16 cellular contexts compared by ENCODE assay signal in the genomic region with DNA sequence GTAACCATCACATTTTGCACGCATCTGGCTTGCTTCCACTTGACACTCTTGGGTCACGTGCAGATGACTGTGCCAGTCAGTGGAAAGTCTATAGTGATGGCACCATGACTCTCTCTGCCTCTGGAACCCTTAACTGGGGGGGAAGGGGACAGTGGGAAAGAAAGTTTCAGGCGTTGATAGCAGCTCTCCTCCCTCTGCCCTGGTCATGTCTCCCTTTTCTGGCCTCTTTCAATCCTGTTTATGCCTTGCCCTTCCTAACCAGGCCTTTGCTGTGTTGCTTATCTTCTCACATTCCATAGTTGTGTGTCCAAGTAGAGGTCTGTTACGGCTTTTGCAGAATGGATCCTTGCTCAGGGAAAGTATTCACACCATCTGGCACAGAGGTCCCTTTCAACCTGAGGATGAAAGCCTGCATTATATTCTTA.
DNase-seq lines count a peak whose midpoint lies in the region; ATAC-seq and TF ChIP-seq lines count a peak whose summit lies in the region.
"Had no signal": no experiment of that assay in that cellular context is flagged by ENCODE, and none has a peak within 500 bp of the region (broad histone marks: within the 10 kb centered on the region; RNA-seq: fewer than 3 reads in every experiment).

No MANE protein-coding gene starts in this region.

- intact Hi-C loops in right cardiac atrium (cut with DNase I) = no loop called here
- intact Hi-C loops in activated CD4-positive, alpha-beta memory T cell treated with anti-CD3 and anti-CD28 coated beads for 36 hours (cut with micrococcal nuclease) = no loop called here

- in situ Hi-C loops in KBM-7 (cut with MboI; ENCODE audit: low pct_unique_long_range_greater_than_20kb, low sequenced_read_pairs) = no loop called here

- DNase-seq in activated T-cell treated with anti-CD3 and anti-CD28 coated beads, Interleukin-2, amount 50 U/mL, for 24 hours = no peak
- no peak for DNase-seq in activated T-cell treated with anti-CD3 and anti-CD28 coated beads, Interleukin-2, amount 50 U/mL, for 4 hours
- DNase-seq in cardiac fibroblast (ENCODE audit: low read depth in 2 of 2) = peak; percentile 14 to 78
- DNase-seq in right cardiac atrium = no peak
- no peak for DNase-seq in central memory CD4-positive, alpha-beta T cell
- no peak for DNase-seq in activated CD4-positive, alpha-beta memory T cell treated with anti-CD3 and anti-CD28 coated beads for 36 hours
- no peak for DNase-seq in KBM-7
- DNase-seq: activated CD4-positive, CD25-positive, alpha-beta regulatory T cell treated with anti-CD3 and anti-CD28 coated beads, Interleukin-2, amount 50 U/mL, for 72 hours; activated naive CD8-positive, alpha-beta T cell treated with anti-CD3 and anti-CD28 coated beads, Interleukin-2, amount 10 ng/mL, durations not matched to agents 7 days and 5 days; cortex of kidney; erythroblast; GF-D8; NCI-H1694 treated with DMSO at 0.1 percent for 48 hours; PC-3 had no signal

- 44% methylated on average over 4 of the region's 4 CpGs for WGBS in right cardiac atrium

- H3K4me1 ChIP-seq in right cardiac atrium (ENCODE audit: control insufficient read depth, insufficient read depth, low read length) = peaks cover 7% of the 10 kb centered on the region
- H3K4me1 ChIP-seq: A549 had no signal

- peak overlapping the region; percentile 53 for H3K27ac Mint-ChIP-seq in activated T-cell treated with anti-CD3 and anti-CD28 coated beads, Interleukin-2, amount 50 U/mL, for 24 hours
- peak overlapping the region; percentile 17 for H3K27ac Mint-ChIP-seq in stimulated activated memory B cell treated with anti-CD40 and anti-IgM and Interleukin-4, amounts not matched to agents 10 μg/mL and 1 μg/mL and 100 μg/mL, for 72 hours
- no peak overlapping the region for H3K27ac Mint-ChIP-seq in activated CD4-positive, alpha-beta memory T cell treated with anti-CD3 and anti-CD28 coated beads for 36 hours
- H3K27ac Mint-ChIP-seq: activated naive CD8-positive, alpha-beta T cell treated with anti-CD3 and anti-CD28 coated beads, Interleukin-2, amount 10 ng/mL, durations not matched to agents 7 days and 5 days had no signal

- POLR2A ChIA-PET in activated CD4-positive, alpha-beta memory T cell treated with anti-CD3 and anti-CD28 coated beads for 36 hours (lab: Charles Lee) = interaction anchor here (0.6 kb wide), 1 partner anchor 95 kb away, joined by 6 read pairs; no protein-coding TSS in a partner anchor

- no peak for TF ChIP-seq CTCF in cardiac fibroblast (IDR thresholded peaks at IDR 0.05; ENCODE audit: low read depth, low read length)

- H3K27me3 Mint-ChIP-seq in activated T-cell treated with anti-CD3 and anti-CD28 coated beads, Interleukin-2, amount 50 U/mL, for 24 hours = no peaks in the 10 kb centered on the region
- no peaks in the 10 kb centered on the region for H3K27me3 Mint-ChIP-seq in activated T-cell treated with anti-CD3 and anti-CD28 coated beads, Interleukin-2, amount 50 U/mL, for 4 hours (ENCODE audit: low read depth)
- no peaks in the 10 kb centered on the region for H3K27me3 Mint-ChIP-seq in stimulated activated memory B cell treated with anti-CD40 and anti-IgM and Interleukin-4, amounts not matched to agents 10 μg/mL and 1 μg/mL and 100 μg/mL, for 72 hours
- no peaks in the 10 kb centered on the region for H3K27me3 Mint-ChIP-seq in activated CD4-positive, alpha-beta memory T cell treated with anti-CD3 and anti-CD28 coated beads for 36 hours
- H3K27me3 Mint-ChIP-seq: activated naive CD8-positive, alpha-beta T cell treated with anti-CD3 and anti-CD28 coated beads, Interleukin-2, amount 10 ng/mL, durations not matched to agents 7 days and 5 days had no signal

- no peak overlapping the region for H3K4me3 ChIP-seq in cardiac fibroblast (replicated peaks in 1 of 2; ENCODE audit: low read depth in 2 of 2, low read length in 2 of 2)
- H3K4me3 ChIP-seq in right cardiac atrium (ENCODE audit: low read length) = no peak overlapping the region
- H3K4me3 ChIP-seq: A549 had no signal

- H3K4me1 Mint-ChIP-seq in activated T-cell treated with anti-CD3 and anti-CD28 coated beads, Interleukin-2, amount 50 U/mL, for 24 hours (ENCODE audit: low read depth) = no peaks in the 10 kb centered on the region
- no peaks in the 10 kb centered on the region for H3K4me1 Mint-ChIP-seq in activated T-cell treated with anti-CD3 and anti-CD28 coated beads, Interleukin-2, amount 50 U/mL, for 4 hours (ENCODE audit: low read depth)
- H3K4me1 Mint-ChIP-seq in stimulated activated memory B cell treated with anti-CD40 and anti-IgM and Interleukin-4, amounts not matched to agents 10 μg/mL and 1 μg/mL and 100 μg/mL, for 72 hours = no peaks in the 10 kb centered on the region
- no peaks in the 10 kb centered on the region for H3K4me1 Mint-ChIP-seq in activated CD4-positive, alpha-beta memory T cell treated with anti-CD3 and anti-CD28 coated beads for 36 hours (ENCODE audit: low read depth)

- H3K27ac ChIP-seq in right cardiac atrium (ENCODE audit: low read length) = peak overlapping the region; percentile 55
- H3K27ac ChIP-seq: A549 had no signal

- no peaks in the 10 kb centered on the region for H3K27me3 ChIP-seq in right cardiac atrium (ENCODE audit: control insufficient read depth, insufficient read depth)

- no peak for ATAC-seq in activated T-cell treated with anti-CD3 and anti-CD28 coated beads, Interleukin-2, amount 50 U/mL, for 4 hours
- ATAC-seq in right cardiac atrium = peak; percentile 52 to 53
- ATAC-seq in stimulated activated memory B cell treated with anti-CD40 and anti-IgM and Interleukin-4, amounts not matched to agents 10 μg/mL and 1 μg/mL and 100 μg/mL, for 72 hours = no peak
- ATAC-seq: PC-3 had no signal

- H3K36me3 Mint-ChIP-seq in activated T-cell treated with anti-CD3 and anti-CD28 coated beads, Interleukin-2, amount 50 U/mL, for 24 hours (ENCODE audit: low read depth) = peaks cover 91% of the 10 kb centered on the region
- H3K36me3 Mint-ChIP-seq in activated T-cell treated with anti-CD3 and anti-CD28 coated beads, Interleukin-2, amount 50 U/mL, for 4 hours (ENCODE audit: insufficient read depth) = peaks cover 47% of the 10 kb centered on the region
- H3K36me3 Mint-ChIP-seq in stimulated activated memory B cell treated with anti-CD40 and anti-IgM and Interleukin-4, amounts not matched to agents 10 μg/mL and 1 μg/mL and 100 μg/mL, for 72 hours = peaks cover 77% of the 10 kb centered on the region
- peaks cover 37% of the 10 kb centered on the region for H3K36me3 Mint-ChIP-seq in activated CD4-positive, alpha-beta memory T cell treated with anti-CD3 and anti-CD28 coated beads for 36 hours

- H3K4me3 Mint-ChIP-seq in activated T-cell treated with anti-CD3 and anti-CD28 coated beads, Interleukin-2, amount 50 U/mL, for 24 hours = no peak overlapping the region
- no peak overlapping the region for H3K4me3 Mint-ChIP-seq in activated T-cell treated with anti-CD3 and anti-CD28 coated beads, Interleukin-2, amount 50 U/mL, for 4 hours
- H3K4me3 Mint-ChIP-seq in stimulated activated memory B cell treated with anti-CD40 and anti-IgM and Interleukin-4, amounts not matched to agents 10 μg/mL and 1 μg/mL and 100 μg/mL, for 72 hours = no peak overlapping the region
- no peak overlapping the region for H3K4me3 Mint-ChIP-seq in activated CD4-positive, alpha-beta memory T cell treated with anti-CD3 and anti-CD28 coated beads for 36 hours
- H3K4me3 Mint-ChIP-seq: activated naive CD8-positive, alpha-beta T cell treated with anti-CD3 and anti-CD28 coated beads, Interleukin-2, amount 10 ng/mL, durations not matched to agents 7 days and 5 days had no signal

- H3K9me3 ChIP-seq in right cardiac atrium (ENCODE audit: control insufficient read depth, low read length) = no peaks in the 10 kb centered on the region
- H3K9me3 ChIP-seq: A549 had no signal

- H3K9me3 Mint-ChIP-seq in activated T-cell treated with anti-CD3 and anti-CD28 coated beads, Interleukin-2, amount 50 U/mL, for 24 hours = no peaks in the 10 kb centered on the region
- no peaks in the 10 kb centered on the region for H3K9me3 Mint-ChIP-seq in activated T-cell treated with anti-CD3 and anti-CD28 coated beads, Interleukin-2, amount 50 U/mL, for 4 hours
- no peaks in the 10 kb centered on the region for H3K9me3 Mint-ChIP-seq in stimulated activated memory B cell treated with anti-CD40 and anti-IgM and Interleukin-4, amounts not matched to agents 10 μg/mL and 1 μg/mL and 100 μg/mL, for 72 hours
- no peaks in the 10 kb centered on the region for H3K9me3 Mint-ChIP-seq in activated CD4-positive, alpha-beta memory T cell treated with anti-CD3 and anti-CD28 coated beads for 36 hours
- H3K9me3 Mint-ChIP-seq: activated naive CD8-positive, alpha-beta T cell treated with anti-CD3 and anti-CD28 coated beads, Interleukin-2, amount 10 ng/mL, durations not matched to agents 7 days and 5 days had no signal

- CTCF ChIA-PET in activated CD4-positive, alpha-beta memory T cell treated with anti-CD3 and anti-CD28 coated beads for 36 hours (lab: Charles Lee) = no interaction called here

Comparison
In these comparisons a context has a peak if more than half of its experiments do, and no peak if none do; other contexts are left out.
1. DNase-seq: peak in cardiac fibroblast (2 of 2); none in activated T-cell treated with anti-CD3 and anti-CD28 coated beads, Interleukin-2, amount 50 U/mL, for 24 hours (single experiment), activated T-cell treated with anti-CD3 and anti-CD28 coated beads, Interleukin-2, amount 50 U/mL, for 4 hours (single experiment), right cardiac atrium (0 of 3), central memory CD4-positive, alpha-beta T cell (single experiment), activated CD4-positive, alpha-beta memory T cell treated with anti-CD3 and anti-CD28 coated beads for 36 hours (single experiment) and KBM-7 (single experiment).
2. ATAC-seq: peak in right cardiac atrium (2 of 2); none in activated T-cell treated with anti-CD3 and anti-CD28 coated beads, Interleukin-2, amount 50 U/mL, for 4 hours (0 of 2) and stimulated activated memory B cell treated with anti-CD40 and anti-IgM and Interleukin-4, amounts not matched to agents 10 μg/mL and 1 μg/mL and 100 μg/mL, for 72 hours (single experiment).